ENCODE assay signal across 1 cellular context in the genomic region with DNA sequence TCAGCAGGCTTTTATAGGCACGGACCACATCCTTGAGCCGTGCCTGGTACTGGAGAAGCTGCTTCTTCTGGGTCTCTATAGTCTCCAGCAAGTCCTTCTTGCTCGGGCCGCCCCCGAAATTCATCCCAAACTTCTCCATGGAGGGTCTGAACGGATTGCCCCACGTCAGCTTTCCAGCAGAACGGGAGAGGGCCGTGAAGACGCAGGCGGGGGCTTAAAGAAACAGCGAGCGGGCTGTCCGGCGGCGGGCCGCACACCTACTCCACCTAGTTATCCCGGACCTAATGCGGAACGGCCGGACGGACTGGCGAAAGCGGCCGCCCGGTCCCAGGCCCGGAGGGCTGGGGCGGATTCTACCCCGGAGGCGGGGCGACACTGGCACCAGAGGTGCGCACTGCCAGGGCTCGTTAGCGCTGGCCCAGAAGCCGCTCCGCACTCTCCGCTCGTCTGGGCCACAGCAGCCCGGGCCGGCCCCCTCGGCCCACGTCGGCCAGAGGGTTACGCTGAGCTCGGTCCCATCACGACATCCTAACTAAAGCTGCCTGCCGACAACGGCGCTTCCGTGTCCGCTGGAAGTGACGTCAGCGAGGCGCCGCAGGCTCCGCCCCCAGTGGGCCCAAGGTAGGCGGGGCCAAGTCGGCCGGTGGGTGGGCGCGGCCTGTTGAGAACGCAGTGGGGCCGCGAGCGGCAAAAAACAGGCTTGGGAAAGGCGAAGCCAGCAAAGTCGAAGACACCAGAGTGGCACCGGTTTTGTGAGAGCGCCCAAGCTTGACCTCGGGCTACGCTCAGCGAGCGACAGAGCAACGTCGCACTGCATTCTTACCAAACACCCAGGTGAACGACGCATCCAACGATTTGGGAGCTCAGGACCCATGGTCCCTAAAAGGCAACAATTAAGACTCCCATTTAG.
TF ChIP-seq lines count a peak whose summit lies in the region.

A gene with protein sequence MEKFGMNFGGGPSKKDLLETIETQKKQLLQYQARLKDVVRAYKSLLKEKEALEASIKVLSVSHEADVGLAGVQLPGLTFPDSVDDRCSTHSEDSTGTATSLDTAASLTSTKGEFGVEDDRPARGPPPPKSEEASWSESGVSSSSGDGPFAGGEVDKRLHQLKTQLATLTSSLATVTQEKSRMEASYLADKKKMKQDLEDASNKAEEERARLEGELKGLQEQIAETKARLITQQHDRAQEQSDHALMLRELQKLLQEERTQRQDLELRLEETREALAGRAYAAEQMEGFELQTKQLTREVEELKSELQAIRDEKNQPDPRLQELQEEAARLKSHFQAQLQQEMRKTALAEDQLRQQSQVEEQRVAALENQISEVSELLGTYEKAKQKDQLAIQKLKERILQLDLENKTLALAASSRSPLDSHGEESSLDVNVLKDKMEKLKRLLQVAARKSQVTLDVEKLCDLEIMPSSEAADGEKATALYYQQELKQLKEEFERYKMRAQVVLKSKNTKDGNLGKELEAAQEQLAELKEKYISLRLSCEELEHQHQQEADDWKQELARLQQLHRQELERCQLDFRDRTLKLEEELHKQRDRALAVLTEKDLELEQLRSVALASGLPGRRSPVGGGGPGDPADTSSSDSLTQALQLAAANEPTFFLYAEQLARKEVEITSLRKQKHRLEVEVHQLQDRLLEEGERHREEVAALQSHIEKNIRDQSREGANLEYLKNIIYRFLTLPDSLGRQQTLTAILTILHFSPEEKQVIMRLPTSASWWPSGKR (minus strand): TSS at position 553 of the 910 bp plus-strand sequence. CDS start 414 bp downstream, at position 139.

TF ChIP-seq in endothelial cell of umbilical vein, 7 proteins besides CTCF, POLR2A, EP300 and RAD21 (continued from another document):
- TF ChIP-seq, protein P1, sequence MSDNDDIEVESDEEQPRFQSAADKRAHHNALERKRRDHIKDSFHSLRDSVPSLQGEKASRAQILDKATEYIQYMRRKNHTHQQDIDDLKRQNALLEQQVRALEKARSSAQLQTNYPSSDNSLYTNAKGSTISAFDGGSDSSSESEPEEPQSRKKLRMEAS (IDR thresholded peaks at IDR 0.05; ENCODE audit: insufficient read depth, insufficient read length): peak; percentile 47
